17 cellular contexts compared by ENCODE assay signal in genomic region chr6:6891074-6891754, GRCh38.
A peak's percentile ranks its signal among the peaks of the same experiment; 100 is the strongest.
DNase-seq lines count a peak whose midpoint lies in the region; ATAC-seq, FAIRE-seq and TF ChIP-seq lines count a peak whose summit lies in the region.
"Had no signal": no experiment of that assay in that cellular context is flagged by ENCODE, and none has a peak within 500 bp of the region (broad histone marks: within the 10 kb centered on the region; RNA-seq: fewer than 3 reads in every experiment).

No MANE protein-coding gene starts in this region.

- POLR2A ChIA-PET in HepG2 (lab: Yijun Ruan, JAX): no interaction called here

- H3K27me3 ChIP-seq in right atrium auricular region (no peaks in the 10 kb centered on the region), HepG2 (ENCODE audit: control insufficient read depth in 1 of 2, insufficient read depth in 2 of 2, low read length in 2 of 2) (0 out of 5 replicates have a peak, but pooled peaks cover 0 to 6% of the 10 kb centered on the region in 2 experiments)

- FAIRE-seq in HepG2 (lab: Jason Lieb, UNC): peak; percentile 58

- TF ChIP-seq CTCF in right atrium auricular region (IDR thresholded peaks at IDR 0.05): no peak
- no peak for TF ChIP-seq CTCF in HepG2 (CRISPR knock-in tag; IDR thresholded peaks at IDR 0.05)

- H3K4me1 ChIP-seq in right atrium auricular region (peaks cover 0 to 30% of the 10 kb centered on the region in 2 donors), HepG2 (ENCODE audit: insufficient read depth, low read length) (peaks cover 18% of the 10 kb centered on the region)
- H3K4me1 ChIP-seq: prostate gland had no signal

- H3K4me3 ChIP-seq in right atrium auricular region: no peak overlapping the region
- H3K4me3 ChIP-seq in HepG2 (replicated peaks in 1 of 3; ENCODE audit: insufficient read depth in 1 of 3, low read depth in 2 of 3, low read length in 3 of 3): no peak overlapping the region
- H3K4me3 ChIP-seq: prostate gland had no signal

- CTCF ChIA-PET in HepG2 (lab: Yijun Ruan, JAX; ENCODE audit: low intra/inter-chr PET ratio, low total read pairs): no interaction called here

- peak overlapping the region; percentile 11 to 70 for H3K27ac ChIP-seq in right atrium auricular region
- no peak overlapping the region for H3K27ac ChIP-seq in HepG2 (ENCODE audit: extremely low read length, insufficient read depth, low read length)
- H3K27ac ChIP-seq: prostate gland had no signal

- peaks cover 4% of the 10 kb centered on the region for H3K27me3 Mint-ChIP-seq in T-helper 2 cell treated with Interferon-gamma antibody and Interleukin-4, amounts not matched to agents 5 μg/mL and 100 μg/mL, for 36 hours (ENCODE audit: low read depth)
- H3K27me3 Mint-ChIP-seq: activated CD4-positive, alpha-beta memory T cell treated with anti-CD3 and anti-CD28 coated beads for 36 hours had no signal

- in situ Hi-C loops in HepG2 (cut with HindIII; ENCODE audit: extremely low pct_ligation_motif_present, low pct_unique_long_range_greater_than_20kb): no loop called here

- BruUV-seq in HepG2 (replicated peaks; lab: Mats Ljungman, UMichigan): no TSS peak

- H4K20me1 ChIP-seq in HepG2 (ENCODE audit: insufficient read depth, low read length): no peaks in the 10 kb centered on the region

- H3K27ac Mint-ChIP-seq in T-helper 2 cell treated with Interferon-gamma antibody and Interleukin-4, amounts not matched to agents 5 μg/mL and 100 μg/mL, for 36 hours: no peak overlapping the region
- H3K27ac Mint-ChIP-seq: activated CD4-positive, alpha-beta memory T cell treated with anti-CD3 and anti-CD28 coated beads for 36 hours had no signal

- peak overlapping the region; percentile 54; the same call in 1 of the 2 replicates for H3K4me2 ChIP-seq in HepG2 (ENCODE audit: low read depth, low read length)

- 18% methylated on average over 8 of the region's 9 CpGs for WGBS in HepG2 (ENCODE audit: low lambda C conversion rate)

- H3K79me2 ChIP-seq in HepG2 (ENCODE audit: insufficient read depth, low read length): no peaks in the 10 kb centered on the region

- no peak for ATAC-seq in left ventricle myocardium superior
- no peak for ATAC-seq in HepG2
- no peak for ATAC-seq in HG03139 (IDR thresholded peaks at IDR 0.05; ENCODE audit: unreplicated experiment)
- ATAC-seq in HG03342 (IDR thresholded peaks at IDR 0.05; ENCODE audit: unreplicated experiment): no peak
- ATAC-seq: Panc1 had no signal

- no peaks in the 10 kb centered on the region for H3K36me3 Mint-ChIP-seq in T-helper 2 cell treated with Interferon-gamma antibody and Interleukin-4, amounts not matched to agents 5 μg/mL and 100 μg/mL, for 36 hours (ENCODE audit: low read depth)
- H3K36me3 Mint-ChIP-seq: activated CD4-positive, alpha-beta memory T cell treated with anti-CD3 and anti-CD28 coated beads for 36 hours had no signal

- H3K9me3 ChIP-seq in right atrium auricular region (no peaks in the 10 kb centered on the region), HepG2 (ENCODE audit: low read length) (no peaks in the 10 kb centered on the region)
- H3K9me3 ChIP-seq: prostate gland had no signal

- no peak for DNase-seq in right atrium auricular region (ENCODE audit: low spot score)
- DNase-seq in left ventricle myocardium superior: no peak
- DNase-seq in SW480 (ENCODE audit: low spot score): peak; percentile 39
- DNase-seq in HepG2 (ENCODE audit: low spot score): no peak
- DNase-seq in T-helper 2 cell treated with Interferon-gamma antibody and Interleukin-4, amounts not matched to agents 5 μg/mL and 100 μg/mL, for 36 hours (ENCODE audit: low spot score): no peak
- no peak for DNase-seq in NCI-H1092 treated with DMSO at 0.1 percent for 48 hours (lab: John Stamatoyannopoulos, UW)
- DNase-seq: activated CD4-positive, alpha-beta memory T cell treated with anti-CD3 and anti-CD28 coated beads for 36 hours; activated naive CD4-positive, alpha-beta T cell treated with Interleukin-2 at 50 U/mL for 16 hours; caudate nucleus; GOT3; NCI-H1694 treated with DMSO at 0.1 percent for 48 hours; stimulated activated CD4-positive, alpha-beta T cell treated with anti-CD3 and anti-CD28 coated beads, Interleukin-4, amount 100 ng/mL, for 24 hours; stimulated activated naive CD4-positive, alpha-beta T cell treated with Interleukin-2 at 50 U/mL for 16 hours had no signal

- H3K9me3 Mint-ChIP-seq in T-helper 2 cell treated with Interferon-gamma antibody and Interleukin-4, amounts not matched to agents 5 μg/mL and 100 μg/mL, for 36 hours: no peaks in the 10 kb centered on the region
- H3K9me3 Mint-ChIP-seq: activated CD4-positive, alpha-beta memory T cell treated with anti-CD3 and anti-CD28 coated beads for 36 hours had no signal

- TF ChIP-seq EP300 in HepG2 (IDR thresholded peaks at IDR 0.05; ENCODE audit: low read depth in 2 of 2, low read length in 2 of 2) (no peak), HepG2 (CRISPR knock-in tag; IDR thresholded peaks at IDR 0.05; ENCODE audit: borderline replicate concordance) (no peak)

- no peak overlapping the region for H3K9ac ChIP-seq in HepG2 (ENCODE audit: insufficient read depth, low read depth, low read length)

- H3K36me3 ChIP-seq in right atrium auricular region (no peaks in the 10 kb centered on the region), HepG2 (replicated peaks in 1 of 2; ENCODE audit: control insufficient read depth in 1 of 2, insufficient read depth in 2 of 2, low read length in 2 of 2) (no peaks in the 10 kb centered on the region)
- H3K36me3 ChIP-seq: prostate gland had no signal

- no peak overlapping the region for H3K4me3 Mint-ChIP-seq in T-helper 2 cell treated with Interferon-gamma antibody and Interleukin-4, amounts not matched to agents 5 μg/mL and 100 μg/mL, for 36 hours
- H3K4me3 Mint-ChIP-seq: activated CD4-positive, alpha-beta memory T cell treated with anti-CD3 and anti-CD28 coated beads for 36 hours had no signal

- TF ChIP-seq POLR2A in HepG2 (IDR thresholded peaks at IDR 0.05; ENCODE audit: insufficient read depth in 1 of 2, low read depth in 2 of 2, low read length in 2 of 2): no peak

- no peak for TF ChIP-seq RAD21 in HepG2 (CRISPR knock-in tag; IDR thresholded peaks at IDR 0.05)

- intact Hi-C loops in left ventricle myocardium superior (cut with micrococcal nuclease): no loop called here
- intact Hi-C loops in HepG2 (cut with micrococcal nuclease; ENCODE audit: unreplicated experiment): no loop called here

- H2AFZ ChIP-seq in HepG2 (ENCODE audit: low read length): no peak overlapping the region

- no peaks in the 10 kb centered on the region for H3K4me1 Mint-ChIP-seq in T-helper 2 cell treated with Interferon-gamma antibody and Interleukin-4, amounts not matched to agents 5 μg/mL and 100 μg/mL, for 36 hours (ENCODE audit: low read depth)

TF ChIP-seq in HepG2, 621 proteins besides CTCF, POLR2A, EP300 and RAD21 (continues in another document):
- peak; percentile 29; the same call in 1 of the 2 replicates for TF ChIP-seq SOX5 (CRISPR knock-in tag; IDR thresholded peaks at IDR 0.05; ENCODE audit: borderline replicate concordance)
- TF ChIP-seq NR2C2 (CRISPR knock-in tag; IDR thresholded peaks at IDR 0.05; ENCODE audit: borderline replicate concordance): no peak
- TF ChIP-seq NBN (conservative IDR thresholded peaks at IDR 0.05): no peak
- peak; percentile 46 for TF ChIP-seq ZEB1 (IDR thresholded peaks at IDR 0.05; ENCODE audit: insufficient replicate concordance, low read depth)
- TF ChIP-seq ZNF639 (CRISPR knock-in tag; conservative IDR thresholded peaks at IDR 0.05): no peak
- no peak for TF ChIP-seq ZXDC (CRISPR knock-in tag; IDR thresholded peaks at IDR 0.05)
- TF ChIP-seq GPN1 (CRISPR knock-in tag; IDR thresholded peaks at IDR 0.05; ENCODE audit: borderline replicate concordance): no peak
- no peak for TF ChIP-seq CCAR2 (optimal IDR thresholded peaks at IDR 0.05; ENCODE audit: low read depth, low read length)
- no peak for TF ChIP-seq CENPX (CRISPR knock-in tag; IDR thresholded peaks at IDR 0.05)
